In the genomic region with DNA sequence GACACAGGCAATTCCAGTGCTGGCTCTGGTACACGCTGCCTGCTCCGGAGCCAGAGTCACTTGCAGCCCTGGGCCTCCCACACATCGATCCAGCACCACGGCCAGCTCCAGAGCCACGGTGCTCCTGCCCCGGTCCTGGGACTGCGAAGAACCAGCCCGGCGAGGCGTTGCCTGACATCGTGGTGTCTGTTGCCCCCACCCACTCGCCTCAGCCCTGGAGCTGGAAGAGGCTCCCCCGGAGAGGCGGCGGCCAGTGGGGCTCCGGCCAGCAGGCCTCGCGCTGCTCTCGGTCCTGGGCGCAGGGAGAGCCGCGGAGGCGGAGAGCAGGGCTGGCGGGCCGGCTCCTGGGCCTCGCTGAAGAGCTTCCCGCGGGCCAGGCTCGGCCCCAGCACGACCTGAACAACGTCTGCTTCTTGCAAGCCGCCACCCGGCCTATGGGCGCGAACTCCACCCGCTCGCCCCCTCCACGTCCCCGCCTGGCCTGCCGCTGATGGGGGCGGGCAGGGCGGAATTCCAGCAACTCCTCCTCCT, we compare ENCODE assay signal across 12 cellular contexts.
DNase-seq lines count a peak whose midpoint lies in the region; ATAC-seq and TF ChIP-seq lines count a peak whose summit lies in the region.
"Had no signal": no experiment of that assay in that cellular context is flagged by ENCODE, and none has a peak within 500 bp of the region (broad histone marks: within the 10 kb centered on the region; RNA-seq: fewer than 3 reads in every experiment).

No MANE protein-coding gene starts in this region.

- no peak overlapping the region for H3K4me3 Mint-ChIP-seq in immature natural killer cell
- H3K4me3 Mint-ChIP-seq: stimulated activated naive CD8-positive, alpha-beta T cell treated with anti-CD3 and anti-CD28 coated beads, Interleukin-15, Interleukin-2, amounts not matched to agents 100 ng/mL and 50 ng/mL, for 24 hours had no signal

- H3K4me3 ChIP-seq in right atrium auricular region (no peak overlapping the region), adrenal gland (no peak overlapping the region), testis (peak overlapping the region in 1 of 2 donors; percentile 20)
- H3K4me3 ChIP-seq: body of pancreas, esophagus squamous epithelium had no signal

- H3K4me1 ChIP-seq in right atrium auricular region (peaks cover 0 to 4% of the 10 kb centered on the region in 2 donors), adrenal gland (replicated peaks in 1 of 2) (no peaks in the 10 kb centered on the region), testis (peaks cover 5% of the 10 kb centered on the region)
- H3K4me1 ChIP-seq: body of pancreas, esophagus squamous epithelium had no signal

- no peaks in the 10 kb centered on the region for H3K36me3 ChIP-seq in right atrium auricular region
- no peaks in the 10 kb centered on the region for H3K36me3 ChIP-seq in adrenal gland (replicated peaks in 1 of 2)
- H3K36me3 ChIP-seq in testis (ENCODE audit: low read depth, missing control alignments), result no peaks in the 10 kb centered on the region
- H3K36me3 ChIP-seq: esophagus squamous epithelium had no signal

- H3K27me3 ChIP-seq in right atrium auricular region (no peaks in the 10 kb centered on the region), adrenal gland (no peaks in the 10 kb centered on the region), testis (no peaks in the 10 kb centered on the region)
- H3K27me3 ChIP-seq: body of pancreas had no signal

- no peak for TF ChIP-seq POLR2A in adrenal gland (IDR thresholded peaks at IDR 0.05)
- TF ChIP-seq POLR2A in testis (IDR thresholded peaks at IDR 0.05), result no peak

- peaks cover 0 to 7% (median 2%) of the 10 kb centered on the region in 6 donors for H3K9me3 Mint-ChIP-seq in immature natural killer cell

- H3K27me3 Mint-ChIP-seq in immature natural killer cell (ENCODE audit: low read depth in 3 of 3), result peaks cover 3 to 6% (median 3%) of the 10 kb centered on the region in 3 donors

- intact Hi-C loops in Right ventricle myocardium inferior (cut with DNase I), result no loop called here
- intact Hi-C loops in adrenal gland (cut with DNase I), result no loop called here
- intact Hi-C loops in testis (cut with DNase I; ENCODE audit: low total_unique reads), result no loop called here

- H3K4me1 Mint-ChIP-seq in immature natural killer cell, result no peaks in the 10 kb centered on the region

- DNase-seq in Right ventricle myocardium inferior (ENCODE audit: missing footprints) (no peak), right atrium auricular region (ENCODE audit: low spot score) (no peak), adrenal gland (peak; percentile 36 to 57 (median 44)), iPS-NIHi11 (ENCODE audit: low spot score) (peak; percentile 64), testis (peak; percentile 65), hepatic stellate cell (ENCODE audit: low spot score) (no peak), MV-4-11 (lab: John Stamatoyannopoulos, UW) (no peak), immature natural killer cell (no peak)
- DNase-seq: esophagus squamous epithelium, NCI-H345 had no signal

- no peaks in the 10 kb centered on the region for H3K36me3 Mint-ChIP-seq in immature natural killer cell

- no peak for TF ChIP-seq CTCF in right atrium auricular region (IDR thresholded peaks at IDR 0.05)
- TF ChIP-seq CTCF in adrenal gland (IDR thresholded peaks at IDR 0.05), result no peak
- no peak for TF ChIP-seq CTCF in testis (IDR thresholded peaks at IDR 0.05)

- peak; percentile 62 for ATAC-seq in Right ventricle myocardium inferior
- ATAC-seq: body of pancreas had no signal

- no peaks in the 10 kb centered on the region for H3K9me3 ChIP-seq in right atrium auricular region
- H3K9me3 ChIP-seq in adrenal gland (replicated peaks in 1 of 3), result no peaks in the 10 kb centered on the region
- H3K9me3 ChIP-seq in testis, result no peaks in the 10 kb centered on the region
- H3K9me3 ChIP-seq: body of pancreas, esophagus squamous epithelium had no signal

- WGBS in adrenal gland, 4 donors, result 3 to 5% methylated on average over 42 of the region's 42 CpGs; no CpG with 5 or more reads in 2 of the 4 donors
- WGBS in testis, 2 donors, result 0 to 4% methylated on average over 2 to 32 of the region's 42 CpGs

- H3K27ac ChIP-seq in right atrium auricular region (no peak overlapping the region), adrenal gland (no peak overlapping the region), testis (no peak overlapping the region)
- H3K27ac ChIP-seq: body of pancreas, esophagus squamous epithelium had no signal

- no peak overlapping the region for H3K27ac Mint-ChIP-seq in immature natural killer cell
- H3K27ac Mint-ChIP-seq: stimulated activated naive CD8-positive, alpha-beta T cell treated with anti-CD3 and anti-CD28 coated beads, Interleukin-15, Interleukin-2, amounts not matched to agents 100 ng/mL and 50 ng/mL, for 24 hours had no signal

Comparison
In these comparisons a context has a peak if more than half of its experiments do, and no peak if none do; other contexts are left out.
1. DNase-seq: peak in adrenal gland (7 of 7), iPS-NIHi11 (single experiment) and testis (single experiment); none in Right ventricle myocardium inferior (single experiment), right atrium auricular region (single experiment), hepatic stellate cell (single experiment), MV-4-11 (single experiment) and immature natural killer cell (0 of 3).